In genomic region chr13:41457589-41458186, GRCh38 we compare ENCODE assay signal across 7 cellular contexts. TPM values are rescaled to one million over a fixed set of nuclear protein-coding genes. Genes with fewer than 3 reads are reported as not detected.
DNase-seq lines count a peak whose midpoint lies in the region; ATAC-seq and TF ChIP-seq lines count a peak whose summit lies in the region.

No MANE protein-coding gene starts in this region.

- CTCF ChIA-PET in activated CD8-positive, alpha-beta T cell treated with anti-CD3 and anti-CD28 coated beads for 36 hours (lab: Charles Lee) = interaction anchor here (0.6 to 3.5 kb wide), 12 partner anchors 9 to 195 kb away, joined by 3 to 66 read pairs (median 8); no protein-coding TSS in a partner anchor

- H3K9me3 ChIP-seq in esophagus squamous epithelium (no peaks in the 10 kb centered on the region), neutrophil (no peaks in the 10 kb centered on the region)

- H3K4me1 ChIP-seq in esophagus squamous epithelium (peaks cover 9 to 38% (median 15%) of the 10 kb centered on the region in 3 donors), neutrophil (ENCODE audit: control insufficient read depth in 1 of 2, insufficient read depth in 1 of 2, low read depth in 1 of 2, low read length in 1 of 2) (peaks cover 53 to 54% of the 10 kb centered on the region in 2 experiments)

- ATAC-seq in GM19395 (IDR thresholded peaks at IDR 0.05; ENCODE audit: unreplicated experiment) = peak; percentile 32
- peak; percentile 20 for ATAC-seq in HG03280 (IDR thresholded peaks at IDR 0.05; ENCODE audit: unreplicated experiment)
- ATAC-seq in activated CD8-positive, alpha-beta T cell treated with anti-CD3 and anti-CD28 coated beads for 36 hours = peak; percentile 11

- peak; percentile 50 for DNase-seq in activated CD8-positive, alpha-beta T cell treated with anti-CD3 and anti-CD28 coated beads for 36 hours
- DNase-seq in esophagus squamous epithelium (lab: John Stamatoyannopoulos, UW) = no peak
- no peak for DNase-seq in DMS153 treated with DMSO at 0.1 percent for 48 hours (lab: John Stamatoyannopoulos, UW; ENCODE audit: unreplicated experiment)
- DNase-seq in dedifferentiated amniotic fluid mesenchymal stem cell (ENCODE audit: extremely low spot score) = no peak

- H3K36me3 Mint-ChIP-seq in activated CD8-positive, alpha-beta T cell treated with anti-CD3 and anti-CD28 coated beads for 36 hours (ENCODE audit: low read depth) = peaks cover 40% of the 10 kb centered on the region

- WGBS in esophagus squamous epithelium, 2 donors = 0 to 1% methylated on average over 6 to 8 of the region's 56 CpGs

- H3K27me3 ChIP-seq in esophagus squamous epithelium = peaks cover 0 to 56% (median 0%) of the 10 kb centered on the region in 4 donors
- H3K27me3 ChIP-seq in neutrophil = peaks cover 35% of the 10 kb centered on the region

- intact Hi-C loops in activated CD8-positive, alpha-beta T cell treated with anti-CD3 and anti-CD28 coated beads for 36 hours (cut with micrococcal nuclease) = no loop called here
- intact Hi-C loops in esophagus squamous epithelium (cut with DNase I) = loop anchor here (10.0 kb wide), 1 partner anchor 197 kb away; no protein-coding TSS in a partner anchor

- peaks cover 4% of the 10 kb centered on the region for H3K27me3 Mint-ChIP-seq in activated CD8-positive, alpha-beta T cell treated with anti-CD3 and anti-CD28 coated beads for 36 hours

- H3K4me1 Mint-ChIP-seq in activated CD8-positive, alpha-beta T cell treated with anti-CD3 and anti-CD28 coated beads for 36 hours (ENCODE audit: low read depth) = peaks cover 45% of the 10 kb centered on the region

- H3K27ac Mint-ChIP-seq in activated CD8-positive, alpha-beta T cell treated with anti-CD3 and anti-CD28 coated beads for 36 hours = peak overlapping the region; percentile 96

- H3K36me3 ChIP-seq in esophagus squamous epithelium (peaks cover 0 to 11% (median 0%) of the 10 kb centered on the region in 3 donors), neutrophil (no peaks in the 10 kb centered on the region)

- peak overlapping the region; percentile 70 to 77 (median 71) for H3K27ac ChIP-seq in esophagus squamous epithelium
- H3K27ac ChIP-seq in neutrophil = peak overlapping the region; percentile 57

- H3K4me3 ChIP-seq in esophagus squamous epithelium (peak overlapping the region; percentile 57 to 83 (median 66)), neutrophil (ENCODE audit: low read depth in 1 of 2, low read length in 1 of 2) (peak overlapping the region; percentile 65 to 66)

- TF ChIP-seq CTCF in activated CD8-positive, alpha-beta T cell treated with anti-CD3 and anti-CD28 coated beads for 36 hours (IDR thresholded peaks at IDR 0.05) = no peak
- no peak for TF ChIP-seq CTCF in esophagus squamous epithelium (IDR thresholded peaks at IDR 0.05)
- TF ChIP-seq CTCF in neutrophil (IDR thresholded peaks at IDR 0.05) = no peak

- peaks cover 2% of the 10 kb centered on the region for H3K9me3 Mint-ChIP-seq in activated CD8-positive, alpha-beta T cell treated with anti-CD3 and anti-CD28 coated beads for 36 hours

- H3K4me3 Mint-ChIP-seq in activated CD8-positive, alpha-beta T cell treated with anti-CD3 and anti-CD28 coated beads for 36 hours = peak overlapping the region; percentile 80

- POLR2A ChIA-PET in activated CD8-positive, alpha-beta T cell treated with anti-CD3 and anti-CD28 coated beads for 36 hours (lab: Charles Lee) = interaction anchor here (0.6 to 5.4 kb wide), 6 partner anchors 13 to 939 kb away, joined by 3 to 39 read pairs (median 3); no protein-coding TSS in a partner anchor

- TF ChIP-seq POLR2A in esophagus squamous epithelium (IDR thresholded peaks at IDR 0.05) = peak in 1 of 4 donors; percentile 56

RNA-seq across cellular contexts. Expression of gene RGCC, which starts 0.3 kb away (rescaled TPM):
- 100 to 1,000 TPM; 135 to 143 TPM for total RNA-seq in activated CD8-positive, alpha-beta T cell treated with anti-CD3 and anti-CD28 coated beads for 36 hours
- 10 to 100 TPM in 3 of 4 donors, 1 to 10 TPM in 1; 8.5 to 39.7 (median 16.7) TPM for total RNA-seq in esophagus squamous epithelium
